Comparison of ENCODE assay signal across 15 cellular contexts in the genomic region with DNA sequence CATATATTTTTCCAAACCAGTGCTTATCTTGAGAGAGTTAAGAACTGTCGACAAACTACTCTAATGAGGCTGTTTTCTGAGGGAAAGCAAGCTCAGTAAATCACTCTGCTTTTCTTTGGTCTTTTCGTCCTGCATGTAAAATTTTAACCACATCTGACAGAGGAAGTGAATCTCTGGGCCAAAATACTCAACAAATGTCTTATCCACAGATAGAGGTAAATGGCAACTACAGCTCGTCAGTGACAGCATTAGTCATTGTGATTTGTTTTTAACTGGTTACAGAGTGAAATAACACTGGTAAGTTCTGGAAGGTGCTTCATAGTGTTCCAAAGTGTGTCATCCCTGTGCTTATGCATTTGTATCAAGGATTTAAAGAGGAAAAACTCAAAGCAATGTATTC.
DNase-seq lines count a peak whose midpoint lies in the region; TF ChIP-seq lines count a peak whose summit lies in the region.
"Had no signal": no experiment of that assay in that cellular context is flagged by ENCODE, and none has a peak within 500 bp of the region (broad histone marks: within the 10 kb centered on the region; RNA-seq: fewer than 3 reads in every experiment).

No MANE protein-coding gene starts in this region.

- no peaks in the 10 kb centered on the region for H3K9me3 Mint-ChIP-seq in glutamatergic neuron (ENCODE audit: unreplicated experiment)
- H3K9me3 Mint-ChIP-seq: HFFc6 had no signal

- no peaks in the 10 kb centered on the region for H3K36me3 ChIP-seq in cardiac muscle cell
- no peaks in the 10 kb centered on the region for H3K36me3 ChIP-seq in right atrium auricular region
- no peaks in the 10 kb centered on the region for H3K36me3 ChIP-seq in brain microvascular endothelial cell (replicated peaks)

- no peak overlapping the region for H3K27ac Mint-ChIP-seq in glutamatergic neuron (ENCODE audit: unreplicated experiment)
- H3K27ac Mint-ChIP-seq: CD14-positive monocyte, HFFc6 had no signal

- TF ChIP-seq CTCF in cardiac muscle cell (IDR thresholded peaks at IDR 0.05; ENCODE audit: low read depth, low read length) (no peak), right atrium auricular region (IDR thresholded peaks at IDR 0.05) (no peak), fibroblast of mammary gland (conservative IDR thresholded peaks at IDR 0.05; ENCODE audit: control insufficient read depth, insufficient read depth, low read depth, low read length) (no peak), glutamatergic neuron (IDR thresholded peaks at IDR 0.05; ENCODE audit: partially characterized antibody, unreplicated experiment) (no peak), brain microvascular endothelial cell (IDR thresholded peaks at IDR 0.05; ENCODE audit: low read depth, low read length, missing control alignments) (no peak)

- in situ Hi-C loops in brain microvascular endothelial cell (cut with HindIII; ENCODE audit: low pct_ligation_motif_present, low sequenced_read_pairs), result no loop called here

- H3K4me3 ChIP-seq in cardiac muscle cell (no peak overlapping the region), right atrium auricular region (no peak overlapping the region), fibroblast of mammary gland (ENCODE audit: control insufficient read depth, low read depth, low read length) (no peak overlapping the region), brain microvascular endothelial cell (ENCODE audit: low read depth, low read length) (no peak overlapping the region)

- H3K4me1 ChIP-seq in cardiac muscle cell (ENCODE audit: low read depth), result peaks cover 51% of the 10 kb centered on the region
- peaks cover 0 to 14% of the 10 kb centered on the region in 2 donors for H3K4me1 ChIP-seq in right atrium auricular region

- DNase-seq in cardiac muscle cell (ENCODE audit: low read depth in 1 of 2, low spot score in 1 of 2) (peak in 1 of 2 donors; percentile 2), right atrium auricular region (ENCODE audit: low spot score) (no peak), NOMO-1 treated with dmso at 0.1 percent for 144 hours (lab: John Stamatoyannopoulos, UW; ENCODE audit: unreplicated experiment) (peak; percentile 12), fibroblast of mammary gland (ENCODE audit: low read depth) (peak; percentile 14), T-helper 1 cell (no peak), glutamatergic neuron (no peak), brain microvascular endothelial cell (no peak)
- no peak for DNase-seq in stimulated activated CD4-positive, alpha-beta T cell treated with anti-CD3 and anti-CD28 coated beads, Interleukin-2, amount 100 ng/mL, for 24 hours
- DNase-seq: DMS 273 treated with DMSO at 0.1 percent for 48 hours, EL, HFFc6, KG1, NCI-H187 treated with DMSO at 0.1 percent for 48 hours, SHP77 had no signal

- no peaks in the 10 kb centered on the region for H3K4me1 Mint-ChIP-seq in glutamatergic neuron (ENCODE audit: low read depth, unreplicated experiment)

- no peaks in the 10 kb centered on the region for H3K27me3 Mint-ChIP-seq in glutamatergic neuron (ENCODE audit: unreplicated experiment)

- H3K9me3 ChIP-seq in cardiac muscle cell (ENCODE audit: low read depth) (no peaks in the 10 kb centered on the region), right atrium auricular region (no peaks in the 10 kb centered on the region)

- peak overlapping the region; percentile 21 for H3K27ac ChIP-seq in cardiac muscle cell
- H3K27ac ChIP-seq in right atrium auricular region, result no peak overlapping the region
- H3K27ac ChIP-seq in brain microvascular endothelial cell, result no peak overlapping the region

- no peaks in the 10 kb centered on the region for H3K36me3 Mint-ChIP-seq in glutamatergic neuron (ENCODE audit: unreplicated experiment)

- no peak overlapping the region for H3K4me3 Mint-ChIP-seq in glutamatergic neuron (ENCODE audit: unreplicated experiment)
- H3K4me3 Mint-ChIP-seq: CD14-positive monocyte, HFFc6 had no signal

- H3K27me3 ChIP-seq in cardiac muscle cell (no peaks in the 10 kb centered on the region), right atrium auricular region (no peaks in the 10 kb centered on the region), brain microvascular endothelial cell (replicated peaks) (no peaks in the 10 kb centered on the region)

Comparison
In these comparisons a context has a peak if more than half of its experiments do, and no peak if none do; other contexts are left out.
1. DNase-seq: peak in NOMO-1 treated with dmso at 0.1 percent for 144 hours (single experiment) and fibroblast of mammary gland (single experiment); none in right atrium auricular region (single experiment), T-helper 1 cell (0 of 5), glutamatergic neuron (single experiment), stimulated activated CD4-positive, alpha-beta T cell treated with anti-CD3 and anti-CD28 coated beads, Interleukin-2, amount 100 ng/mL, for 24 hours (0 of 2) and brain microvascular endothelial cell (single experiment).